1 cellular context compared by ENCODE assay signal in genomic region chr7:99036531-99037175, GRCh38.
TF ChIP-seq lines count a peak whose summit lies in the region.

No MANE protein-coding gene starts in this region.

TF ChIP-seq in GM23338, 12 proteins besides CTCF, POLR2A, EP300 and RAD21 (continued from another document):
- no peak for TF ChIP-seq ZNF462 (CRISPR knock-in tag; IDR thresholded peaks at IDR 0.05)
